ENCODE assay signal across 15 cellular contexts in the genomic region with DNA sequence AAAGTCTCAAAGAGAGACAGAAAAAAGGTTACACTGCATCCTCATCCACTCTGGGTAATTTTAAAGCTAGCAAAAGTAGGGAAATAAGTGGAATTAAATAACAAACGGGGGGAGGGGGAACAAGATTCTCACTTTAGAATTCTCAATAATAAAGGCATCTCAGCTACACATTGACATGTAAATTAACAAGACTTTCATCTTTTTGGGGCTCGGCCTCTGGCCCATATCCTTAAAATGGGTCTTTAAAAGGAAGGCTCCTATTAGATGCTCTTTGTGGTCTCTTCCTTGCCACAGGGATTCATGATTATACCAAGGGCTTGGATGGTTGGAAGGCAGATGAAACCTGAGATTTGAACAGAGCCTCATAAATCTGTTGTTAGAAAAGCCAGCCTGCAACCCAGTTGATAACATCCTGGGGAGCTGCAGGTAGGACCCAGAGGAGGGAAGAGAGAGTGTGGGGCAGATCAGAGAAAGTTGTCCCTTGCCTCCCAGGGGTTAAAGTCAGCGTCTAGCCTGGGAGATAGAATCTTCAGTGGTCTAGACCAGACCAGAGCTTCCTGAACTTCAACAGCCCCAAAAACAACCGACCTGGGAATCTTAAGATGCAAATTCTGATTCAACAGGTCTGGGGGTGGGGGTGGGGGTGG.
DNase-seq lines count a peak whose midpoint lies in the region; ATAC-seq, FAIRE-seq and TF ChIP-seq lines count a peak whose summit lies in the region.
"Had no signal": no experiment of that assay in that cellular context is flagged by ENCODE, and none has a peak within 500 bp of the region (broad histone marks: within the 10 kb centered on the region; RNA-seq: fewer than 3 reads in every experiment).

No MANE protein-coding gene starts in this region.

- no peaks in the 10 kb centered on the region for H3K9me3 ChIP-seq in HUES6 (ENCODE audit: control insufficient read depth, insufficient read depth, low read depth, low read length)

- H3K4me3 Mint-ChIP-seq in dendritic cell treated with granulocyte-macrophage colony-stimulating factor and Interleukin-4, amounts not matched to agents 40 ng/mL and 50 ng/mL, for 4 days: no peak overlapping the region
- H3K4me3 Mint-ChIP-seq in progenitor cell of endocrine pancreas (ENCODE audit: low read depth) (no peak overlapping the region), natural killer cell (no peak overlapping the region)

- no peaks in the 10 kb centered on the region for H3K9me3 Mint-ChIP-seq in dendritic cell treated with granulocyte-macrophage colony-stimulating factor and Interleukin-4, amounts not matched to agents 40 ng/mL and 50 ng/mL, for 4 days
- no peaks in the 10 kb centered on the region for H3K9me3 Mint-ChIP-seq in progenitor cell of endocrine pancreas (ENCODE audit: low read depth)
- no peaks in the 10 kb centered on the region for H3K9me3 Mint-ChIP-seq in natural killer cell

- TF ChIP-seq POLR2A in GM12892 (IDR thresholded peaks at IDR 0.05; ENCODE audit: low read depth, low read length): no peak

- DNase-seq in iPS-NIHi7 (ENCODE audit: extremely low spot score) (peak; percentile 35), progenitor cell of endocrine pancreas (ENCODE audit: low spot score, unreplicated experiment) (no peak), GM12892 (ENCODE audit: insufficient read length) (no peak), natural killer cell (no peak)
- DNase-seq in effector CD8-positive, alpha-beta T cell (lab: John Stamatoyannopoulos, UW): no peak
- DNase-seq: COR-L47, DMS153, IMR-90, NCI-H1417, NCI-H187 treated with DMSO at 0.1 percent for 48 hours, NCI-H446, NCI-H69, SIG-M5 had no signal

- H3K36me3 ChIP-seq in HUES6 (ENCODE audit: control insufficient read depth, insufficient read depth, low read length): no peaks in the 10 kb centered on the region

- no peak for FAIRE-seq in GM12892 (lab: Jason Lieb, UNC)

- peak overlapping the region; percentile 44 for H3K4me3 ChIP-seq in HUES6 (ENCODE audit: low read depth, low read length)

- H3K27me3 ChIP-seq in HUES6 (ENCODE audit: control insufficient read depth, insufficient read depth, low read length): no peaks in the 10 kb centered on the region

- no peaks in the 10 kb centered on the region for H3K36me3 Mint-ChIP-seq in dendritic cell treated with granulocyte-macrophage colony-stimulating factor and Interleukin-4, amounts not matched to agents 40 ng/mL and 50 ng/mL, for 4 days (ENCODE audit: low read depth)
- no peaks in the 10 kb centered on the region for H3K36me3 Mint-ChIP-seq in progenitor cell of endocrine pancreas (ENCODE audit: insufficient read depth)
- H3K36me3 Mint-ChIP-seq in natural killer cell: no peaks in the 10 kb centered on the region

- peaks cover 42% of the 10 kb centered on the region for H3K4me1 ChIP-seq in HUES6 (ENCODE audit: control insufficient read depth, insufficient read depth, low read length)

- H3K27ac Mint-ChIP-seq in dendritic cell treated with granulocyte-macrophage colony-stimulating factor and Interleukin-4, amounts not matched to agents 40 ng/mL and 50 ng/mL, for 4 days: peak overlapping the region; percentile 63
- peak overlapping the region; percentile 65 for H3K27ac Mint-ChIP-seq in progenitor cell of endocrine pancreas
- H3K27ac Mint-ChIP-seq in natural killer cell: no peak overlapping the region

- ATAC-seq in natural killer cell: no peak

- H3K27ac ChIP-seq in HUES6 (ENCODE audit: low read depth, low read length): peak overlapping the region; percentile 62; the same call in 1 of the 2 replicates

- intact Hi-C loops in dendritic cell treated with granulocyte-macrophage colony-stimulating factor and Interleukin-4, amounts not matched to agents 40 ng/mL and 50 ng/mL, for 4 days (cut with micrococcal nuclease): loop anchor here (1.0 to 5.0 kb wide), 3 partner anchors 15 to 57 kb away; no protein-coding TSS in a partner anchor
- intact Hi-C loops in natural killer cell (cut with micrococcal nuclease): no loop called here

- H3K9ac ChIP-seq in HUES6 (ENCODE audit: low read length): peak overlapping the region; percentile 65

- peaks cover 50% of the 10 kb centered on the region for H3K4me1 Mint-ChIP-seq in dendritic cell treated with granulocyte-macrophage colony-stimulating factor and Interleukin-4, amounts not matched to agents 40 ng/mL and 50 ng/mL, for 4 days (ENCODE audit: low read depth)
- H3K4me1 Mint-ChIP-seq in progenitor cell of endocrine pancreas (ENCODE audit: low read depth): peaks cover 43% of the 10 kb centered on the region
- peaks cover 11 to 12% of the 10 kb centered on the region in 2 donors for H3K4me1 Mint-ChIP-seq in natural killer cell

- no peak for TF ChIP-seq CTCF in progenitor cell of endocrine pancreas (IDR thresholded peaks at IDR 0.05; ENCODE audit: unreplicated experiment)
- no peak for TF ChIP-seq CTCF in natural killer cell (IDR thresholded peaks at IDR 0.05)

- no peaks in the 10 kb centered on the region for H3K27me3 Mint-ChIP-seq in dendritic cell treated with granulocyte-macrophage colony-stimulating factor and Interleukin-4, amounts not matched to agents 40 ng/mL and 50 ng/mL, for 4 days
- H3K27me3 Mint-ChIP-seq in progenitor cell of endocrine pancreas: no peaks in the 10 kb centered on the region
- H3K27me3 Mint-ChIP-seq in natural killer cell (ENCODE audit: low read depth in 2 of 2): peaks cover 0 to 4% of the 10 kb centered on the region in 2 donors

Comparison
In these comparisons a context has a peak if more than half of its experiments do, and no peak if none do; other contexts are left out.
1. H3K27ac Mint-ChIP-seq: peak in dendritic cell treated with granulocyte-macrophage colony-stimulating factor and Interleukin-4, amounts not matched to agents 40 ng/mL and 50 ng/mL, for 4 days (single experiment) and progenitor cell of endocrine pancreas (single experiment); none in natural killer cell (0 of 2).